In genomic region chr1:61175976-61176375, GRCh38 we compare ENCODE assay signal across 19 cellular contexts.
DNase-seq lines count a peak whose midpoint lies in the region; TF ChIP-seq lines count a peak whose summit lies in the region.
"Had no signal": no experiment of that assay in that cellular context is flagged by ENCODE, and none has a peak within 500 bp of the region (broad histone marks: within the 10 kb centered on the region; RNA-seq: fewer than 3 reads in every experiment).

No MANE protein-coding gene starts in this region.

- H3K27me3 ChIP-seq in BE2C (no peaks in the 10 kb centered on the region), ascending aorta (no peaks in the 10 kb centered on the region)

- DNase-seq in BE2C: peak; percentile 31
- peak; percentile 52 for DNase-seq in NCI-H69 (lab: John Stamatoyannopoulos, UW)
- no peak for DNase-seq in ascending aorta (ENCODE audit: low spot score in 2 of 2)
- no peak for DNase-seq in stimulated activated CD4-positive, alpha-beta T cell treated with anti-CD3 and anti-CD28 coated beads, Interleukin-2, amount 100 ng/mL, for 24 hours
- no peak for DNase-seq in Ammon's horn (ENCODE audit: low spot score)
- DNase-seq in activated T-cell treated with anti-CD3 and anti-CD28 coated beads, Interleukin-2, amount 50 U/mL, for 48 hours: no peak
- DNase-seq: CD4-positive, CD25-positive, alpha-beta regulatory T cell; EL; GF-D8; Kasumi-1; NCI-H1694; NCI-H2081 treated with DMSO at 0.1 percent for 48 hours; NCI-H2171 treated with DMSO at 0.1 percent for 48 hours; NCI-H526; PC-3; SIG-M5; SK-N-SH had no signal

- H3K4me1 ChIP-seq in BE2C (peaks cover 18% of the 10 kb centered on the region), ascending aorta (peaks cover 16 to 65% of the 10 kb centered on the region in 2 donors)

- H3K27ac ChIP-seq in ascending aorta: peak overlapping the region; percentile 81 to 84
- H3K27ac ChIP-seq: A549 had no signal

- peaks cover 61% of the 10 kb centered on the region for H3K4me1 Mint-ChIP-seq in nephron
- H3K4me1 Mint-ChIP-seq: CD4-positive, CD25-positive, alpha-beta regulatory T cell had no signal

- intact Hi-C loops in ascending aorta (cut with DNase I): no loop called here

- H3K9me3 Mint-ChIP-seq in nephron: no peaks in the 10 kb centered on the region
- H3K9me3 Mint-ChIP-seq: CD4-positive, CD25-positive, alpha-beta regulatory T cell had no signal

- peak overlapping the region in 2 of 3 experiments; percentile 0 to 2 for H3K27ac Mint-ChIP-seq in nephron

- H3K27me3 Mint-ChIP-seq in nephron (ENCODE audit: low read depth): peaks cover 3% of the 10 kb centered on the region

- H3K9me3 ChIP-seq in BE2C (no peaks in the 10 kb centered on the region), ascending aorta (no peaks in the 10 kb centered on the region)
- H3K9me3 ChIP-seq: A549, SK-N-SH had no signal

- H3K4me3 ChIP-seq in BE2C (ENCODE audit: low read depth, low read length) (no peak overlapping the region), ascending aorta (no peak overlapping the region)
- H3K4me3 ChIP-seq: A549 had no signal

- H3K36me3 ChIP-seq in BE2C: no peaks in the 10 kb centered on the region
- no peaks in the 10 kb centered on the region for H3K36me3 ChIP-seq in ascending aorta

- H3K36me3 Mint-ChIP-seq in nephron (ENCODE audit: low read depth): peaks cover 6% of the 10 kb centered on the region
- H3K36me3 Mint-ChIP-seq: CD4-positive, CD25-positive, alpha-beta regulatory T cell had no signal

- no peak overlapping the region for H3K4me3 Mint-ChIP-seq in nephron
- H3K4me3 Mint-ChIP-seq: CD4-positive, CD25-positive, alpha-beta regulatory T cell had no signal

- TF ChIP-seq CTCF in BE2C (IDR thresholded peaks at IDR 0.05; ENCODE audit: low read depth, low read length) (no peak), ascending aorta (IDR thresholded peaks at IDR 0.05) (no peak), nephron (IDR thresholded peaks at IDR 0.05; ENCODE audit: unreplicated experiment in 3 of 3) (no peak)

Comparison
In these comparisons a context has a peak if more than half of its experiments do, and no peak if none do; other contexts are left out.
1. DNase-seq: peak in BE2C (single experiment) and NCI-H69 (single experiment); none in ascending aorta (0 of 2), stimulated activated CD4-positive, alpha-beta T cell treated with anti-CD3 and anti-CD28 coated beads, Interleukin-2, amount 100 ng/mL, for 24 hours (0 of 2), Ammon's horn (single experiment) and activated T-cell treated with anti-CD3 and anti-CD28 coated beads, Interleukin-2, amount 50 U/mL, for 48 hours (0 of 2).